1 cellular context compared by ENCODE assay signal in the genomic region with DNA sequence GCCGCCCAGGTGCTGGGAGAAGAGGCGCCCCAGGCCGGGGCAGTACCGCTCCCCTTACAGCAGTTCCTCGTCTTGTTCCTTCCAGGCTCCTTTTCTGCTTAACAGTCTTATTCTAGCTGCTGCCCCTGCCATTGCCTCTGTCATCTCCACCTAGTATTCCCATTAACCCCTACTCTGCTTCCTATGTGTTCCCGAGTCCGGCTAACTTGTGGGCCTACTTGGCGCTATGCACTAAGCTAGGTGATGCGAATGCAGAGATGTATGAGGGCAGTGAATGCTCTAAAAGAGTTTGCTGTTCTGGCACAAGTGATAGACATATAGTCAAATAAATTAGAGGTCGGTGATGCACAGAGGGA.
TF ChIP-seq lines count a peak whose summit lies in the region.

No MANE protein-coding gene starts in this region.

TF ChIP-seq in K562, 482 proteins besides CTCF, POLR2A, EP300 and RAD21 (continued from another document):
- no peak for TF ChIP-seq RBM14 (IDR thresholded peaks at IDR 0.05; ENCODE audit: borderline replicate concordance, insufficient read depth, low read depth, low read length)
- TF ChIP-seq C11orf30 (IDR thresholded peaks at IDR 0.05; ENCODE audit: low read depth): no peak; the same call in 1 of the 2 replicates
- TF ChIP-seq, protein P1, sequence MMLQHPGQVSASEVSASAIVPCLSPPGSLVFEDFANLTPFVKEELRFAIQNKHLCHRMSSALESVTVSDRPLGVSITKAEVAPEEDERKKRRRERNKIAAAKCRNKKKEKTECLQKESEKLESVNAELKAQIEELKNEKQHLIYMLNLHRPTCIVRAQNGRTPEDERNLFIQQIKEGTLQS (IDR thresholded peaks at IDR 0.05): no peak
- TF ChIP-seq, protein P1 (CRISPR knock-in tag; conservative IDR thresholded peaks at IDR 0.05): no peak
- no peak for TF ChIP-seq LCOR (CRISPR knock-in tag; IDR thresholded peaks at IDR 0.05)
- TF ChIP-seq PPARD (CRISPR knock-in tag; IDR thresholded peaks at IDR 0.05): 0 out of 2 replicates have a peak, but pooled peaks have one; percentile 40
- no peak for TF ChIP-seq HDAC6 (IDR thresholded peaks at IDR 0.05; ENCODE audit: low read depth, low read length)
- TF ChIP-seq ERF (CRISPR knock-in tag; IDR thresholded peaks at IDR 0.05): no peak
- TF ChIP-seq XRCC4 (IDR thresholded peaks at IDR 0.05; ENCODE audit: extremely low read depth, insufficient read depth, insufficient read length): no peak
- no peak for TF ChIP-seq ZKSCAN3 (CRISPR knock-in tag; IDR thresholded peaks at IDR 0.05)
- 0 out of 2 replicates have a peak, but pooled peaks have one; percentile 9 for TF ChIP-seq SMAD4 (CRISPR knock-in tag; conservative IDR thresholded peaks at IDR 0.05)
- no peak for TF ChIP-seq BACH1 (tag; IDR thresholded peaks at IDR 0.05)
- TF ChIP-seq HNRNPLL (IDR thresholded peaks at IDR 0.05; ENCODE audit: low read depth, low read length, poor library complexity, severe bottlenecking): no peak
- TF ChIP-seq NCOA2 (IDR thresholded peaks at IDR 0.05; ENCODE audit: partially characterized antibody in 2 of 2): no peak
- TF ChIP-seq, protein P2, sequence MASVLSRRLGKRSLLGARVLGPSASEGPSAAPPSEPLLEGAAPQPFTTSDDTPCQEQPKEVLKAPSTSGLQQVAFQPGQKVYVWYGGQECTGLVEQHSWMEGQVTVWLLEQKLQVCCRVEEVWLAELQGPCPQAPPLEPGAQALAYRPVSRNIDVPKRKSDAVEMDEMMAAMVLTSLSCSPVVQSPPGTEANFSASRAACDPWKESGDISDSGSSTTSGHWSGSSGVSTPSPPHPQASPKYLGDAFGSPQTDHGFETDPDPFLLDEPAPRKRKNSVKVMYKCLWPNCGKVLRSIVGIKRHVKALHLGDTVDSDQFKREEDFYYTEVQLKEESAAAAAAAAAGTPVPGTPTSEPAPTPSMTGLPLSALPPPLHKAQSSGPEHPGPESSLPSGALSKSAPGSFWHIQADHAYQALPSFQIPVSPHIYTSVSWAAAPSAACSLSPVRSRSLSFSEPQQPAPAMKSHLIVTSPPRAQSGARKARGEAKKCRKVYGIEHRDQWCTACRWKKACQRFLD (CRISPR knock-in tag; IDR thresholded peaks at IDR 0.05): 0 out of 2 replicates have a peak, but pooled peaks have one; percentile 10
- no peak for TF ChIP-seq JUND (IDR thresholded peaks at IDR 0.05; ENCODE audit: borderline replicate concordance, low read depth, low read length)
- TF ChIP-seq JUND (tag; IDR thresholded peaks at IDR 0.05; ENCODE audit: borderline replicate concordance, low read depth, low read length): no peak
- TF ChIP-seq, protein P3, sequence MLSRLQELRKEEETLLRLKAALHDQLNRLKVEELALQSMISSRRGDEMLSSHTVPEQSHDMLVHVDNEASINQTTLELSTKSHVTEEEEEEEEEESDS (CRISPR knock-in tag; IDR thresholded peaks at IDR 0.05): no peak
